In the genomic region with DNA sequence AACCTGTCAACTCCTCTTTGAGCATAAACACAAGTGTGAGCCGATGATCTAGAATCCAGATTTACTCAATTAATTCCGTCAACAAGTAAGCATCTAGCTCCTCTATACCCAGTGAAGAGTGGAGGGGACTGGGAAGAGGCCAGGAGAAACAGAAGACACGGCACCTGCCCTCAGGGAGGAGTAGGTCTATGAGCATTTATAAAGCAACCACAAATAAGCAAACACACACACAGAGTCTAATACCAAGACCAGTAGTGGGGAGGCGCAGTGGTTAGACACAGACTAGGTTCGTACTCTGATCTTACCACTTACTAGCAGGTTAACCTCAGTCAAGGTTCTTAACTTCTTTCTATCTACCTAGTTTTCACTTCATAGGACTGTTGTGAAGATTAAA, we compare ENCODE assay signal across 15 cellular contexts. TPM values are rescaled to one million over a fixed set of nuclear protein-coding genes. Genes with fewer than 3 reads are reported as not detected.
A peak's percentile ranks its signal among the peaks of the same experiment; 100 is the strongest.
DNase-seq lines count a peak whose midpoint lies in the region; ATAC-seq and TF ChIP-seq lines count a peak whose summit lies in the region.
"Had no signal": no experiment of that assay in that cellular context is flagged by ENCODE, and none has a peak within 500 bp of the region (broad histone marks: within the 10 kb centered on the region; RNA-seq: fewer than 3 reads in every experiment).

No MANE protein-coding gene starts in this region.

- no peaks in the 10 kb centered on the region for H3K27me3 Mint-ChIP-seq in activated naive CD4-positive, alpha-beta T cell treated with anti-CD3 and anti-CD28 coated beads for 36 hours (ENCODE audit: low read depth)
- no peaks in the 10 kb centered on the region for H3K27me3 Mint-ChIP-seq in activated T-helper 17 cell treated with anti-CD3 and anti-CD28 coated beads, Interleukin-2, amount 50 U/mL, for 72 hours
- H3K27me3 Mint-ChIP-seq in mesothelial cell of epicardium (ENCODE audit: low read depth): no peaks in the 10 kb centered on the region
- no peaks in the 10 kb centered on the region for H3K27me3 Mint-ChIP-seq in stimulated activated naive CD8-positive, alpha-beta T cell treated with anti-CD3 and anti-CD28 coated beads, Interleukin-15, amount 100 ng/mL, for 72 hours

- TF ChIP-seq CTCF in mesothelial cell of epicardium (IDR thresholded peaks at IDR 0.05; ENCODE audit: unreplicated experiment): no peak

- peak overlapping the region; percentile 72 for H3K27ac Mint-ChIP-seq in activated naive CD4-positive, alpha-beta T cell treated with anti-CD3 and anti-CD28 coated beads for 36 hours
- peak overlapping the region; percentile 32 for H3K27ac Mint-ChIP-seq in activated T-helper 17 cell treated with anti-CD3 and anti-CD28 coated beads, Interleukin-2, amount 50 U/mL, for 72 hours
- H3K27ac Mint-ChIP-seq in mesothelial cell of epicardium: peak overlapping the region; percentile 92
- peak overlapping the region; percentile 69 to 71 for H3K27ac Mint-ChIP-seq in stimulated activated naive CD8-positive, alpha-beta T cell treated with anti-CD3 and anti-CD28 coated beads, Interleukin-15, amount 100 ng/mL, for 72 hours

- intact Hi-C loops in activated naive CD4-positive, alpha-beta T cell treated with anti-CD3 and anti-CD28 coated beads for 36 hours (cut with micrococcal nuclease): loop anchor here (1.0 to 2.0 kb wide), 2 partner anchors 7 to 198 kb away; no protein-coding TSS in a partner anchor

- H3K36me3 Mint-ChIP-seq in activated naive CD4-positive, alpha-beta T cell treated with anti-CD3 and anti-CD28 coated beads for 36 hours (ENCODE audit: low read depth): peaks cover 7% of the 10 kb centered on the region
- H3K36me3 Mint-ChIP-seq in activated T-helper 17 cell treated with anti-CD3 and anti-CD28 coated beads, Interleukin-2, amount 50 U/mL, for 72 hours (ENCODE audit: low read depth): no peaks in the 10 kb centered on the region
- peaks cover 3% of the 10 kb centered on the region for H3K36me3 Mint-ChIP-seq in mesothelial cell of epicardium

- no peak for DNase-seq in activated naive CD4-positive, alpha-beta T cell treated with anti-CD3 and anti-CD28 coated beads for 36 hours
- DNase-seq in activated naive CD4-positive, alpha-beta T cell (lab: John Stamatoyannopoulos, UW): no peak
- DNase-seq in mesothelial cell of epicardium (ENCODE audit: low spot score in 2 of 2, unreplicated experiment in 2 of 2) (no peak), occipital lobe (lab: John Stamatoyannopoulos, UW) (no peak), SW 1271 (lab: John Stamatoyannopoulos, UW) (no peak), NOMO-1 treated with DMSO at 0.1 percent for 48 hours (lab: John Stamatoyannopoulos, UW; ENCODE audit: unreplicated experiment) (no peak)
- DNase-seq in stimulated activated naive CD8-positive, alpha-beta T cell treated with anti-CD3 and anti-CD28 coated beads, Interleukin-15, amount 100 ng/mL, for 72 hours: peak in 1 of 2 donors; percentile 20
- DNase-seq: amniotic stem cell; GM23248; NCI-H1092 treated with DMSO at 0.1 percent for 48 hours; NCI-H2171 treated with DMSO at 0.1 percent for 48 hours; NK-92 treated with Interleukin-12 subunit alpha and Interleukin-12 subunit beta, amount 100 ng/mL, for 24 hours; right lobe of liver; Right ventricle myocardium superior had no signal

- H3K9me3 Mint-ChIP-seq in activated naive CD4-positive, alpha-beta T cell treated with anti-CD3 and anti-CD28 coated beads for 36 hours: no peaks in the 10 kb centered on the region
- H3K9me3 Mint-ChIP-seq in activated T-helper 17 cell treated with anti-CD3 and anti-CD28 coated beads, Interleukin-2, amount 50 U/mL, for 72 hours: no peaks in the 10 kb centered on the region
- peaks cover 3% of the 10 kb centered on the region for H3K9me3 Mint-ChIP-seq in mesothelial cell of epicardium
- no peaks in the 10 kb centered on the region for H3K9me3 Mint-ChIP-seq in stimulated activated naive CD8-positive, alpha-beta T cell treated with anti-CD3 and anti-CD28 coated beads, Interleukin-15, amount 100 ng/mL, for 72 hours

- CTCF ChIA-PET in activated naive CD4-positive, alpha-beta T cell treated with anti-CD3 and anti-CD28 coated beads for 36 hours (lab: Charles Lee): no interaction called here

- H3K4me1 Mint-ChIP-seq in activated naive CD4-positive, alpha-beta T cell treated with anti-CD3 and anti-CD28 coated beads for 36 hours (ENCODE audit: low read depth): peaks cover 82% of the 10 kb centered on the region
- peaks cover 25% of the 10 kb centered on the region for H3K4me1 Mint-ChIP-seq in activated T-helper 17 cell treated with anti-CD3 and anti-CD28 coated beads, Interleukin-2, amount 50 U/mL, for 72 hours
- H3K4me1 Mint-ChIP-seq in mesothelial cell of epicardium: peaks cover 61% of the 10 kb centered on the region
- peaks cover 94% of the 10 kb centered on the region for H3K4me1 Mint-ChIP-seq in stimulated activated naive CD8-positive, alpha-beta T cell treated with anti-CD3 and anti-CD28 coated beads, Interleukin-15, amount 100 ng/mL, for 72 hours

- peak; percentile 23 for ATAC-seq in activated T-helper 17 cell treated with anti-CD3 and anti-CD28 coated beads, Interleukin-2, amount 50 U/mL, for 72 hours (replicated peaks)
- peak; percentile 42 for ATAC-seq in stimulated activated naive CD8-positive, alpha-beta T cell treated with anti-CD3 and anti-CD28 coated beads, Interleukin-15, amount 100 ng/mL, for 72 hours

- H3K4me3 Mint-ChIP-seq in activated naive CD4-positive, alpha-beta T cell treated with anti-CD3 and anti-CD28 coated beads for 36 hours: no peak overlapping the region
- H3K4me3 Mint-ChIP-seq in activated T-helper 17 cell treated with anti-CD3 and anti-CD28 coated beads, Interleukin-2, amount 50 U/mL, for 72 hours: peak overlapping the region; percentile 42
- H3K4me3 Mint-ChIP-seq in mesothelial cell of epicardium: peak overlapping the region; percentile 32
- peak overlapping the region; percentile 31 to 39 for H3K4me3 Mint-ChIP-seq in stimulated activated naive CD8-positive, alpha-beta T cell treated with anti-CD3 and anti-CD28 coated beads, Interleukin-15, amount 100 ng/mL, for 72 hours

RNA-seq across cellular contexts. Expression of a gene that starts 5.9 kb away (rescaled TPM):
- 10 to 100 TPM; 64.6 to 65.0 TPM for total RNA-seq in activated naive CD4-positive, alpha-beta T cell treated with anti-CD3 and anti-CD28 coated beads for 36 hours
- 10 to 100 TPM; 56.9 to 82.3 TPM for total RNA-seq in activated T-helper 17 cell treated with anti-CD3 and anti-CD28 coated beads, Interleukin-2, amount 50 U/mL, for 72 hours
- total RNA-seq in mesothelial cell of epicardium (114 to 124 TPM (median 120 TPM) in 3 replicates), occipital lobe (36.8 TPM)

Comparison
In these comparisons a context has a peak if more than half of its experiments do, and no peak if none do; other contexts are left out.
1. H3K27ac Mint-ChIP-seq: peak in every context shown above with its lines; median percentile 92 in mesothelial cell of epicardium; 72 in activated naive CD4-positive, alpha-beta T cell treated with anti-CD3 and anti-CD28 coated beads for 36 hours; 70 in stimulated activated naive CD8-positive, alpha-beta T cell treated with anti-CD3 and anti-CD28 coated beads, Interleukin-15, amount 100 ng/mL, for 72 hours; 32 in activated T-helper 17 cell treated with anti-CD3 and anti-CD28 coated beads, Interleukin-2, amount 50 U/mL, for 72 hours.